In genomic region chr7:116212859-116213258, GRCh38 we compare ENCODE assay signal across 10 cellular contexts. TPM values are rescaled to one million over a fixed set of nuclear protein-coding genes. Genes with fewer than 3 reads are reported as not detected.
A peak's percentile ranks its signal among the peaks of the same experiment; 100 is the strongest.
DNase-seq lines count a peak whose midpoint lies in the region; FAIRE-seq and TF ChIP-seq lines count a peak whose summit lies in the region.
"Had no signal": no experiment of that assay in that cellular context is flagged by ENCODE, and none has a peak within 500 bp of the region (broad histone marks: within the 10 kb centered on the region; RNA-seq: fewer than 3 reads in every experiment).

No MANE protein-coding gene starts in this region.

- CTCF ChIA-PET in endothelial cell of umbilical vein (lab: Charles Lee), result interaction anchor here (1.2 to 6.3 kb wide), 3 partner anchors 23 to 32 kb away, joined by 3 to 55 read pairs (median 22); no protein-coding TSS in a partner anchor

- peak overlapping the region; percentile 59 for H3K9ac ChIP-seq in endothelial cell of umbilical vein (replicated peaks; ENCODE audit: extremely low read depth, insufficient read depth, low read length)

- no peak overlapping the region for H2AFZ ChIP-seq in endothelial cell of umbilical vein (ENCODE audit: low read depth, low read length)

- H3K27ac ChIP-seq in endothelial cell of umbilical vein (ENCODE audit: insufficient read depth, low read depth, low read length) (peak overlapping the region; percentile 89), sigmoid colon (peak overlapping the region; percentile 93 to 97 (median 96))

- intact Hi-C loops in endothelial cell of umbilical vein (cut with micrococcal nuclease) (loop anchor here (10.0 kb wide), 1 partner anchor 462 kb away; the partner anchor contains the start of gene MET), sigmoid colon (cut with DNase I) (no loop called here)

- POLR2A ChIA-PET in endothelial cell of umbilical vein (lab: Charles Lee), result no interaction called here

- no TSS peak for BruUV-seq in endothelial cell of umbilical vein (replicated peaks; lab: Mats Ljungman, UMichigan)

- H3K9me3 ChIP-seq in endothelial cell of umbilical vein (replicated peaks; ENCODE audit: control insufficient read depth, insufficient read depth, low read length) (no peaks in the 10 kb centered on the region), sigmoid colon (no peaks in the 10 kb centered on the region)
- H3K9me3 ChIP-seq: testis had no signal

- H3K4me1 ChIP-seq in endothelial cell of umbilical vein (ENCODE audit: control insufficient read depth, extremely low read depth, insufficient read depth, low read length) (peaks cover 54% of the 10 kb centered on the region), sigmoid colon (peaks cover 0 to 50% (median 37%) of the 10 kb centered on the region in 4 donors)

- H3K79me2 ChIP-seq in endothelial cell of umbilical vein (ENCODE audit: control insufficient read depth, insufficient read depth, low read length), result peaks cover 63% of the 10 kb centered on the region

- dilution Hi-C loops in endothelial cell of umbilical vein (cut with MboI; ENCODE audit: extremely low pct_ligation_motif_present, low sequenced_read_pairs), result no loop called here

- H4K20me1 ChIP-seq in endothelial cell of umbilical vein (replicated peaks; ENCODE audit: control insufficient read depth, extremely low read depth, insufficient read depth, low read length), result no peaks in the 10 kb centered on the region

- peak in 1 of 4 donors; percentile 18 for TF ChIP-seq EP300 in sigmoid colon (IDR thresholded peaks at IDR 0.05)

- FAIRE-seq in endothelial cell of umbilical vein (lab: Jason Lieb, UNC), result no peak

- 56 to 79% methylated on average over 4 of the region's 4 CpGs for WGBS in sigmoid colon, 2 donors

- TF ChIP-seq POLR2A in endothelial cell of umbilical vein (IDR thresholded peaks at IDR 0.05; ENCODE audit: low read depth, low read length) (no peak), sigmoid colon (IDR thresholded peaks at IDR 0.05) (no peak)

- H3K36me3 ChIP-seq in endothelial cell of umbilical vein (ENCODE audit: control insufficient read depth in 2 of 2, extremely low read depth in 1 of 2, insufficient read depth in 2 of 2, low read length in 2 of 2), result no peaks in the 10 kb centered on the region
- no peaks in the 10 kb centered on the region for H3K36me3 ChIP-seq in sigmoid colon

- no peak for TF ChIP-seq CTCF in endothelial cell of umbilical vein (IDR thresholded peaks at IDR 0.05; ENCODE audit: extremely low read depth in 1 of 2, insufficient read depth in 1 of 2, low read depth in 1 of 2, low read length in 2 of 2)
- no peak for TF ChIP-seq CTCF in sigmoid colon (IDR thresholded peaks at IDR 0.05)

- no peaks in the 10 kb centered on the region for H3K27me3 ChIP-seq in endothelial cell of umbilical vein (ENCODE audit: control insufficient read depth in 2 of 2, insufficient read depth in 2 of 2, low read length in 2 of 2)
- H3K27me3 ChIP-seq in sigmoid colon, result no peaks in the 10 kb centered on the region
- H3K27me3 ChIP-seq: testis had no signal

- H3K9me1 ChIP-seq in endothelial cell of umbilical vein (replicated peaks; ENCODE audit: control insufficient read depth, extremely low read depth, insufficient read depth, low read length), result no peaks in the 10 kb centered on the region

- DNase-seq in EL (peak; percentile 58), endothelial cell of umbilical vein (ENCODE audit: low read depth, low spot score) (peak; percentile 36), sigmoid colon (no peak), NCI-H1417 (lab: John Stamatoyannopoulos, UW) (no peak), NCI-H82 treated with DMSO at 0.1 percent for 48 hours (lab: John Stamatoyannopoulos, UW; ENCODE audit: unreplicated experiment) (no peak)
- no peak for DNase-seq in activated CD4-positive, alpha-beta T cell treated with anti-CD3 and anti-CD28 coated beads for 48 hours
- no peak for DNase-seq in stimulated activated CD4-positive, alpha-beta T cell treated with anti-CD3 and anti-CD28 coated beads, Interleukin-2, amount 100 ng/mL, for 24 hours
- DNase-seq: occipital lobe had no signal

- peak overlapping the region; percentile 94 for H3K4me2 ChIP-seq in endothelial cell of umbilical vein (ENCODE audit: insufficient read depth, low read length)

- peak overlapping the region in 2 of 3 experiments; percentile 84 to 89 for H3K4me3 ChIP-seq in endothelial cell of umbilical vein (replicated peaks in 1 of 3; ENCODE audit: insufficient read depth in 1 of 3, low read depth in 1 of 3, low read length in 3 of 3)
- H3K4me3 ChIP-seq in sigmoid colon, result peak overlapping the region; percentile 48 to 94 (median 68)

TF ChIP-seq in PFSK-1, 5 proteins besides CTCF, POLR2A, EP300 and RAD21:
- no peak for TF ChIP-seq FOXP2 (optimal IDR thresholded peaks at IDR 0.05; ENCODE audit: borderline replicate concordance, extremely low read depth, extremely low read length, insufficient read depth)
- peak; percentile 69; the same call in 1 of the 2 replicates for TF ChIP-seq SIN3A (IDR thresholded peaks at IDR 0.05; ENCODE audit: borderline replicate concordance, insufficient read depth, low read length)
- no peak; the same call in 1 of the 2 replicates for TF ChIP-seq POLR2AphosphoS5 (IDR thresholded peaks at IDR 0.05; ENCODE audit: low read depth, low read length)
- no peak for TF ChIP-seq TAF1 (IDR thresholded peaks at IDR 0.05; ENCODE audit: borderline replicate concordance, insufficient read depth, low read length)

TF ChIP-seq in endothelial cell of umbilical vein, 7 proteins besides CTCF, POLR2A, EP300 and RAD21:
- TF ChIP-seq EZH2 (IDR thresholded peaks at IDR 0.05; ENCODE audit: borderline replicate concordance, low read depth, low read length, severe bottlenecking) (no peak), JUN (IDR thresholded peaks at IDR 0.05; ENCODE audit: borderline replicate concordance, insufficient read depth, insufficient read length, low read depth) (no peak), MYC (IDR thresholded peaks at IDR 0.05; ENCODE audit: low read depth, low read length) (no peak), POLR2AphosphoS5 (IDR thresholded peaks at IDR 0.05; ENCODE audit: insufficient read depth, low read depth, low read length) (no peak), MAX (IDR thresholded peaks at IDR 0.05; ENCODE audit: insufficient read depth, insufficient read length) (no peak), GATA2 (IDR thresholded peaks at IDR 0.05; ENCODE audit: insufficient read depth, insufficient read length, low read depth, low read length) (no peak), FOS (IDR thresholded peaks at IDR 0.05; ENCODE audit: borderline replicate concordance, insufficient read depth, low read length) (no peak)
TF ChIP-seq in endothelial cell of umbilical vein: peak in this region for 0.

RNA-seq across cellular contexts. Expression of gene TES, which starts 2.5 kb away (rescaled TPM):
- polyA plus RNA-seq in PFSK-1 (2012; ENCODE audit: insufficient read length, low read depth), result 169 TPM
- total RNA-seq in endothelial cell of umbilical vein (50.5 and 64.8 TPM in 2 replicates), sigmoid colon (100 to 1,000 TPM; 289 to 514 (median 341) TPM)
- polyA plus RNA-seq in endothelial cell of umbilical vein (31.3 and 35.3 TPM in 2 replicates), sigmoid colon (10 to 100 TPM; 53.5 to 80.7 (median 64.3) TPM)
- polyA plus RNA-seq in endothelial cell of umbilical vein (2011; cell fraction: cytosol; rRNA removed), result 31.6 and 33.6 TPM in 2 replicates
- polyA plus RNA-seq in endothelial cell of umbilical vein (2011; cell fraction: nucleus; rRNA removed), result 116 and 122 TPM in 2 replicates
- 28.0 and 38.8 TPM in 2 replicates for polyA plus RNA-seq in endothelial cell of umbilical vein (2012)
- 44.3 and 48.7 TPM in 2 replicates for polyA minus RNA-seq in endothelial cell of umbilical vein
- polyA minus RNA-seq in endothelial cell of umbilical vein (2011; cell fraction: cytosol; rRNA and poly(A)+ RNA removed), result 39.0 TPM
- 72.9 and 85.3 TPM in 2 replicates for polyA minus RNA-seq in endothelial cell of umbilical vein (2011; cell fraction: nucleus; rRNA and poly(A)+ RNA removed)

Comparison
In these comparisons a context has a peak if more than half of its experiments do, and no peak if none do; other contexts are left out.
1. DNase-seq: peak in EL (single experiment) and endothelial cell of umbilical vein (single experiment); none in sigmoid colon (single experiment), NCI-H1417 (0 of 3), NCI-H82 treated with DMSO at 0.1 percent for 48 hours (single experiment), activated CD4-positive, alpha-beta T cell treated with anti-CD3 and anti-CD28 coated beads for 48 hours (single experiment) and stimulated activated CD4-positive, alpha-beta T cell treated with anti-CD3 and anti-CD28 coated beads, Interleukin-2, amount 100 ng/mL, for 24 hours (0 of 2).